ENCODE assay signal across 8 cellular contexts in genomic region chr1:1658583-1659549, GRCh38. TPM values are rescaled to one million over a fixed set of nuclear protein-coding genes. Genes with fewer than 3 reads are reported as not detected.
DNase-seq lines count a peak whose midpoint lies in the region; ATAC-seq and TF ChIP-seq lines count a peak whose summit lies in the region.
"Not testable (repeated sequence)": the region's sequence is repeated elsewhere in the genome, so short reads cannot be mapped to it uniquely, and the experiment has no call there.

Gene CDK11B (minus strand): TSS chr1:1659004. CDS start chr1:1657485, 1,519 bp downstream.

- peak; percentile 91 to 96 for TF ChIP-seq EP300 in tibial nerve (IDR thresholded peaks at IDR 0.05)

- H3K9me3 ChIP-seq in parathyroid adenoma (ENCODE audit: control insufficient read depth, low read length); tibial nerve: not testable (repeated sequence)

- not testable (repeated sequence) for H3K36me3 ChIP-seq in parathyroid adenoma (ENCODE audit: control insufficient read depth, insufficient read depth, low read length)
- H3K36me3 ChIP-seq in tibial nerve = peaks cover 5 to 41% (median 12%) of the 10 kb centered on the region in 3 donors

- not testable (repeated sequence) for H3K9ac ChIP-seq in parathyroid adenoma

- DNase-seq in NCI-H1417 (lab: John Stamatoyannopoulos, UW) = peak; percentile 94 to 97 (median 95)
- DNase-seq in SW 1271 (lab: John Stamatoyannopoulos, UW) = peak; percentile 88 to 91
- peak; percentile 98 for DNase-seq in activated naive CD8-positive, alpha-beta T cell treated with anti-CD3 and anti-CD28 coated beads, Interleukin-2, amount 50 U/mL, for 16 hours (ENCODE audit: low read depth, low spot score)
- DNase-seq in Right ventricle myocardium inferior (ENCODE audit: missing footprints) = peak; percentile 94
- DNase-seq in tibial nerve (ENCODE audit: low spot score in 2 of 2) = peak; percentile 76 to 84

- peak; percentile 18; the same call in 1 of the 2 replicates for TF ChIP-seq CTCF in GM12874 (IDR thresholded peaks at IDR 0.05; ENCODE audit: insufficient read depth, low read depth, low read length)
- TF ChIP-seq CTCF in parathyroid adenoma (IDR thresholded peaks at IDR 0.05) = peak; percentile 27
- TF ChIP-seq CTCF in tibial nerve (IDR thresholded peaks at IDR 0.05) = peak in 2 of 5 experiments; percentile 12 to 70

- peak; percentile 93 for ATAC-seq in HG02763 (IDR thresholded peaks at IDR 0.05; ENCODE audit: unreplicated experiment)
- peak; percentile 90 for ATAC-seq in Right ventricle myocardium inferior

- peak within 1 kb of the TSS; percentile 73 for H3K4me2 ChIP-seq in parathyroid adenoma (ENCODE audit: low read length)

- not testable (repeated sequence) for H3K4me1 ChIP-seq in parathyroid adenoma
- peaks cover 0 to 27% (median 1%) of the 10 kb centered on the region in 4 donors for H3K4me1 ChIP-seq in tibial nerve

- not testable (repeated sequence) for H3K79me2 ChIP-seq in parathyroid adenoma

- H3K4me3 ChIP-seq in parathyroid adenoma (ENCODE audit: low read depth, low read length) (peak within 1 kb of the TSS; percentile 93), tibial nerve (peak within 1 kb of the TSS; percentile 31 to 63 (median 50))

- 0% methylated on average over 24 to 39 of the region's 96 CpGs for WGBS in tibial nerve, 2 donors

- peak within 1 kb of the TSS; percentile 82 for H3K27ac ChIP-seq in parathyroid adenoma
- H3K27ac ChIP-seq in tibial nerve = peak within 1 kb of the TSS; percentile 92 to 99 (median 96)

- intact Hi-C loops in Right ventricle myocardium inferior (cut with DNase I) = not testable (repeated sequence)

- peak within 1 kb of the TSS; percentile 70 for H2AFZ ChIP-seq in parathyroid adenoma

- not testable (repeated sequence) for H3K27me3 ChIP-seq in parathyroid adenoma (ENCODE audit: control insufficient read depth, insufficient read depth, low read length); tibial nerve

- peak in 1 of 2 donors; percentile 43 for TF ChIP-seq POLR2A in tibial nerve (IDR thresholded peaks at IDR 0.05)

RNA-seq across cellular contexts. Expression of gene CDK11B, which starts in this region (rescaled TPM):
- total RNA-seq in Right ventricle myocardium inferior (24.0 TPM), tibial nerve (10 to 100 TPM; 12.6 to 31.8 (median 24.7) TPM)

Comparison
In these comparisons a context has a peak if more than half of its experiments do, and no peak if none do; other contexts are left out.
1. Peak in every context shown above with its lines: DNase-seq, ATAC-seq, H3K4me3 ChIP-seq and H3K27ac ChIP-seq.